In genomic region chr11:66315921-66316811, GRCh38 we compare ENCODE assay signal across 6 cellular contexts. TPM values are rescaled to one million over a fixed set of nuclear protein-coding genes. Genes with fewer than 3 reads are reported as not detected.
DNase-seq lines count a peak whose midpoint lies in the region; ATAC-seq and TF ChIP-seq lines count a peak whose summit lies in the region.

No MANE protein-coding gene starts in this region.

- no peak for TF ChIP-seq CTCF in CD4-positive, alpha-beta T cell (IDR thresholded peaks at IDR 0.05)
- no peak for TF ChIP-seq CTCF in CD14-positive monocyte (IDR thresholded peaks at IDR 0.05)

- H3K4me3 Mint-ChIP-seq in CD4-positive, alpha-beta T cell, result peak overlapping the region; percentile 72
- H3K4me3 Mint-ChIP-seq in naive B cell (peak overlapping the region in 4 of 8 donors; percentile 2 to 77 (median 60)), CD14-positive monocyte (peak overlapping the region in 1 of 2 donors; percentile 26)

- CTCF ChIA-PET in CD4-positive, alpha-beta T cell (lab: Charles Lee), result interaction anchor here (0.6 kb wide), 1 partner anchor 791 kb away, joined by 4 read pairs; no protein-coding TSS in a partner anchor

- no peaks in the 10 kb centered on the region for H3K27me3 ChIP-seq in CD4-positive, alpha-beta T cell (ENCODE audit: control insufficient read depth, insufficient read depth, low read length)

- H3K36me3 Mint-ChIP-seq in CD4-positive, alpha-beta T cell (ENCODE audit: low read depth), result no peaks in the 10 kb centered on the region
- no peaks in the 10 kb centered on the region for H3K36me3 Mint-ChIP-seq in naive B cell
- peaks cover 0 to 2% of the 10 kb centered on the region in 2 donors for H3K36me3 Mint-ChIP-seq in CD14-positive monocyte

- peak overlapping the region; percentile 95 for H3K27ac Mint-ChIP-seq in CD4-positive, alpha-beta T cell
- peak overlapping the region in 5 of 6 donors; percentile 59 to 88 (median 84) for H3K27ac Mint-ChIP-seq in naive B cell
- no peak overlapping the region for H3K27ac Mint-ChIP-seq in CD14-positive monocyte

- no peaks in the 10 kb centered on the region for H3K9me3 ChIP-seq in CD4-positive, alpha-beta T cell (ENCODE audit: control insufficient read depth, low read length)

- peak overlapping the region; percentile 91 for H3K27ac ChIP-seq in CD4-positive, alpha-beta T cell (ENCODE audit: low read depth, low read length)

- no peaks in the 10 kb centered on the region for H3K27me3 Mint-ChIP-seq in CD4-positive, alpha-beta T cell
- H3K27me3 Mint-ChIP-seq in naive B cell, result no peaks in the 10 kb centered on the region
- peaks cover 0 to 16% (median 13%) of the 10 kb centered on the region in 3 donors for H3K27me3 Mint-ChIP-seq in CD14-positive monocyte (ENCODE audit: low read depth in 3 of 3)

- H3K4me1 Mint-ChIP-seq in CD4-positive, alpha-beta T cell (ENCODE audit: low read depth), result peaks cover 55% of the 10 kb centered on the region
- H3K4me1 Mint-ChIP-seq in naive B cell (peaks cover 35 to 60% (median 54%) of the 10 kb centered on the region in 3 donors), CD14-positive monocyte (peaks cover 48% of the 10 kb centered on the region)

- DNase-seq in CD4-positive, alpha-beta T cell, result no peak
- peak; percentile 68 for DNase-seq in activated CD8-positive, alpha-beta memory T cell treated with anti-CD3 and anti-CD28 coated beads, Interleukin-2, amount 50 U/mL, for 48 hours
- DNase-seq in naive B cell (no peak), CD14-positive monocyte (ENCODE audit: low spot score) (no peak), hypothalamus (lab: John Stamatoyannopoulos, UW) (no peak)

- no peaks in the 10 kb centered on the region for H3K9me3 Mint-ChIP-seq in CD4-positive, alpha-beta T cell
- H3K9me3 Mint-ChIP-seq in naive B cell, result peaks cover 0 to 5% (median 0%) of the 10 kb centered on the region in 7 donors
- H3K9me3 Mint-ChIP-seq in CD14-positive monocyte, result peaks cover 0 to 7% (median 3%) of the 10 kb centered on the region in 7 donors

- no peak for ATAC-seq in CD4-positive, alpha-beta T cell (ENCODE audit: poor library complexity)
- ATAC-seq in naive B cell (ENCODE audit: low read depth in 2 of 2), result no peak
- no peak for ATAC-seq in GM18907 (IDR thresholded peaks at IDR 0.05; ENCODE audit: unreplicated experiment)

- intact Hi-C loops in CD4-positive, alpha-beta T cell (cut with DNase I, micrococcal nuclease), result no loop called here
- intact Hi-C loops in CD14-positive monocyte (cut with micrococcal nuclease), result loop anchor here in 1 of 2 donors (10.0 kb wide), 1 partner anchor 69 kb away; no protein-coding TSS in a partner anchor

- POLR2A ChIA-PET in CD4-positive, alpha-beta T cell (lab: Charles Lee), result interaction anchor here (1.4 to 2.3 kb wide), 6 partner anchors 10 to 70 kb away, joined by 4 to 12 read pairs (median 8); partner anchors contain the start of genes B4GAT1, SLC29A2 and YIF1A

RNA-seq across cellular contexts. Expression of gene CD248, which starts 0.7 kb away (rescaled TPM):
- total RNA-seq in CD4-positive, alpha-beta T cell, result 1 to 10 TPM; 3.3 to 3.4 TPM
- under 1 TPM in 5 of 6 donors, not detected in 1; 0.09 to 0.39 (median 0.24) TPM for polyA plus RNA-seq in naive B cell (ENCODE audit: low read depth in 6 of 6)
- under 1 TPM in 1 of 2 donors, not detected in 1; 0.13 TPM for polyA plus RNA-seq in CD14-positive monocyte

RNA-seq across cellular contexts. Expression of gene RIN1, which starts 20.1 kb away (rescaled TPM):
- 1 to 10 TPM; 1.2 to 1.6 TPM for total RNA-seq in CD4-positive, alpha-beta T cell
- 1 to 10 TPM in 1 of 6 donors, under 1 TPM in 2, not detected in 3; 0.11 to 3.1 (median 0.51) TPM for polyA plus RNA-seq in naive B cell (ENCODE audit: low read depth in 6 of 6)
- polyA plus RNA-seq in CD14-positive monocyte, result 1 to 10 TPM; 6.1 to 7.6 TPM

RNA-seq across cellular contexts. Expression of gene TMEM151A, which starts 24.5 kb away (rescaled TPM):
- total RNA-seq in CD4-positive, alpha-beta T cell, result under 1 TPM; 0.11 to 0.14 TPM
- polyA plus RNA-seq in naive B cell (ENCODE audit: low read depth in 6 of 6), result not detected
- polyA plus RNA-seq in CD14-positive monocyte, result not detected

RNA-seq across cellular contexts. Expression of gene YIF1A, which starts 27.2 kb away (rescaled TPM):
- 10 to 100 TPM; 17.4 to 21.1 TPM for total RNA-seq in CD4-positive, alpha-beta T cell
- polyA plus RNA-seq in naive B cell (ENCODE audit: low read depth in 6 of 6) (10 to 100 TPM; 57.1 to 82.1 (median 66.0) TPM), CD14-positive monocyte (10 to 100 TPM; 63.8 to 81.1 TPM)

RNA-seq across cellular contexts. Expression of gene BRMS1, which starts 28.7 kb away (rescaled TPM):
- 10 to 100 TPM; 52.7 to 58.4 TPM for total RNA-seq in CD4-positive, alpha-beta T cell
- polyA plus RNA-seq in naive B cell (ENCODE audit: low read depth in 6 of 6) (10 to 100 TPM; 56.2 to 81.6 (median 73.0) TPM), CD14-positive monocyte (10 to 100 TPM; 62.0 to 65.2 TPM)

Comparison
In these comparisons a context has a peak if more than half of its experiments do, and no peak if none do; other contexts are left out.
1. H3K27ac Mint-ChIP-seq: peak in CD4-positive, alpha-beta T cell (single experiment) and naive B cell (5 of 6); none in CD14-positive monocyte (0 of 7).